1 cellular context compared by ENCODE assay signal in the genomic region with DNA sequence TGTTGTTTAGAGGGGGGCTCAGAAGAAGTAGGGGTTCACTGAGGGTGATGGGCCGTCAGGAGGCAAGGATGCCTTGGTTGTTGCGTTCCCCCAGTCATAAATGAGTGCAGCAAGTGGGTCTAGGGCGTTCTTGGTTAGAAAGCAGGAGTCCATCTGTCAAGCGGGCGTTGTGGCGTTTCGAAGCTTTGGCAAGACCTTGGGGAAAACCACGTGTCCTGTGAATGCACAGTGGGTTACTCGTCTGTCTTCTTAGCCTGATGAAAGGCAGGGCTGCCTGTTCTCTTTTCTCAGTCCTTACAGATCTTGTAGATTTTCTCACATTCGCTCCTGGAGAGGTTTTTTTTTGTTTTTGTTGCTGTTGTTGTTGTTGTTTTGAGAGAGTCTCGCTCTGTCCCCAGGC.
TF ChIP-seq lines count a peak whose summit lies in the region.

No MANE protein-coding gene starts in this region.

TF ChIP-seq in WTC11, 78 proteins besides CTCF, POLR2A, EP300 and RAD21 (continued from another document):
- TF ChIP-seq ELF4 (CRISPR knock-in tag; IDR thresholded peaks at IDR 0.05; ENCODE audit: low read depth) (no peak), MAX (CRISPR knock-in tag; IDR thresholded peaks at IDR 0.05) (no peak), MXD4 (CRISPR knock-in tag; IDR thresholded peaks at IDR 0.05; ENCODE audit: borderline replicate concordance) (no peak), RORB (CRISPR knock-in tag; IDR thresholded peaks at IDR 0.05) (no peak), ZBTB21 (CRISPR knock-in tag; IDR thresholded peaks at IDR 0.05; ENCODE audit: borderline replicate concordance) (no peak), KAT7 (CRISPR knock-in tag; IDR thresholded peaks at IDR 0.05; ENCODE audit: borderline replicate concordance) (no peak), NR3C1 (CRISPR knock-in tag; conservative IDR thresholded peaks at IDR 0.05; ENCODE audit: low read depth) (no peak), SMAD3 (CRISPR knock-in tag; IDR thresholded peaks at IDR 0.05; ENCODE audit: borderline replicate concordance) (no peak)
- TF ChIP-seq, protein P1, sequence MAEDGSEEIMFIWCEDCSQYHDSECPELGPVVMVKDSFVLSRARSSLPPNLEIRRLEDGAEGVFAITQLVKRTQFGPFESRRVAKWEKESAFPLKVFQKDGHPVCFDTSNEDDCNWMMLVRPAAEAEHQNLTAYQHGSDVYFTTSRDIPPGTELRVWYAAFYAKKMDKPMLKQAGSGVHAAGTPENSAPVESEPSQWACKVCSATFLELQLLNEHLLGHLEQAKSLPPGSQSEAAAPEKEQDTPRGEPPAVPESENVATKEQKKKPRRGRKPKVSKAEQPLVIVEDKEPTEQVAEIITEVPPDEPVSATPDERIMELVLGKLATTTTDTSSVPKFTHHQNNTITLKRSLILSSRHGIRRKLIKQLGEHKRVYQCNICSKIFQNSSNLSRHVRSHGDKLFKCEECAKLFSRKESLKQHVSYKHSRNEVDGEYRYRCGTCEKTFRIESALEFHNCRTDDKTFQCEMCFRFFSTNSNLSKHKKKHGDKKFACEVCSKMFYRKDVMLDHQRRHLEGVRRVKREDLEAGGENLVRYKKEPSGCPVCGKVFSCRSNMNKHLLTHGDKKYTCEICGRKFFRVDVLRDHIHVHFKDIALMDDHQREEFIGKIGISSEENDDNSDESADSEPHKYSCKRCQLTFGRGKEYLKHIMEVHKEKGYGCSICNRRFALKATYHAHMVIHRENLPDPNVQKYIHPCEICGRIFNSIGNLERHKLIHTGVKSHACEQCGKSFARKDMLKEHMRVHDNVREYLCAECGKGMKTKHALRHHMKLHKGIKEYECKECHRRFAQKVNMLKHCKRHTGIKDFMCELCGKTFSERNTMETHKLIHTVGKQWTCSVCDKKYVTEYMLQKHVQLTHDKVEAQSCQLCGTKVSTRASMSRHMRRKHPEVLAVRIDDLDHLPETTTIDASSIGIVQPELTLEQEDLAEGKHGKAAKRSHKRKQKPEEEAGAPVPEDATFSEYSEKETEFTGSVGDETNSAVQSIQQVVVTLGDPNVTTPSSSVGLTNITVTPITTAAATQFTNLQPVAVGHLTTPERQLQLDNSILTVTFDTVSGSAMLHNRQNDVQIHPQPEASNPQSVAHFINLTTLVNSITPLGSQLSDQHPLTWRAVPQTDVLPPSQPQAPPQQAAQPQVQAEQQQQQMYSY (CRISPR knock-in tag; IDR thresholded peaks at IDR 0.05) = no peak
- TF ChIP-seq, protein P2, sequence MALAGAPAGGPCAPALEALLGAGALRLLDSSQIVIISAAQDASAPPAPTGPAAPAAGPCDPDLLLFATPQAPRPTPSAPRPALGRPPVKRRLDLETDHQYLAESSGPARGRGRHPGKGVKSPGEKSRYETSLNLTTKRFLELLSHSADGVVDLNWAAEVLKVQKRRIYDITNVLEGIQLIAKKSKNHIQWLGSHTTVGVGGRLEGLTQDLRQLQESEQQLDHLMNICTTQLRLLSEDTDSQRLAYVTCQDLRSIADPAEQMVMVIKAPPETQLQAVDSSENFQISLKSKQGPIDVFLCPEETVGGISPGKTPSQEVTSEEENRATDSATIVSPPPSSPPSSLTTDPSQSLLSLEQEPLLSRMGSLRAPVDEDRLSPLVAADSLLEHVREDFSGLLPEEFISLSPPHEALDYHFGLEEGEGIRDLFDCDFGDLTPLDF (CRISPR knock-in tag; IDR thresholded peaks at IDR 0.05) = no peak
- TF ChIP-seq, protein P3, sequence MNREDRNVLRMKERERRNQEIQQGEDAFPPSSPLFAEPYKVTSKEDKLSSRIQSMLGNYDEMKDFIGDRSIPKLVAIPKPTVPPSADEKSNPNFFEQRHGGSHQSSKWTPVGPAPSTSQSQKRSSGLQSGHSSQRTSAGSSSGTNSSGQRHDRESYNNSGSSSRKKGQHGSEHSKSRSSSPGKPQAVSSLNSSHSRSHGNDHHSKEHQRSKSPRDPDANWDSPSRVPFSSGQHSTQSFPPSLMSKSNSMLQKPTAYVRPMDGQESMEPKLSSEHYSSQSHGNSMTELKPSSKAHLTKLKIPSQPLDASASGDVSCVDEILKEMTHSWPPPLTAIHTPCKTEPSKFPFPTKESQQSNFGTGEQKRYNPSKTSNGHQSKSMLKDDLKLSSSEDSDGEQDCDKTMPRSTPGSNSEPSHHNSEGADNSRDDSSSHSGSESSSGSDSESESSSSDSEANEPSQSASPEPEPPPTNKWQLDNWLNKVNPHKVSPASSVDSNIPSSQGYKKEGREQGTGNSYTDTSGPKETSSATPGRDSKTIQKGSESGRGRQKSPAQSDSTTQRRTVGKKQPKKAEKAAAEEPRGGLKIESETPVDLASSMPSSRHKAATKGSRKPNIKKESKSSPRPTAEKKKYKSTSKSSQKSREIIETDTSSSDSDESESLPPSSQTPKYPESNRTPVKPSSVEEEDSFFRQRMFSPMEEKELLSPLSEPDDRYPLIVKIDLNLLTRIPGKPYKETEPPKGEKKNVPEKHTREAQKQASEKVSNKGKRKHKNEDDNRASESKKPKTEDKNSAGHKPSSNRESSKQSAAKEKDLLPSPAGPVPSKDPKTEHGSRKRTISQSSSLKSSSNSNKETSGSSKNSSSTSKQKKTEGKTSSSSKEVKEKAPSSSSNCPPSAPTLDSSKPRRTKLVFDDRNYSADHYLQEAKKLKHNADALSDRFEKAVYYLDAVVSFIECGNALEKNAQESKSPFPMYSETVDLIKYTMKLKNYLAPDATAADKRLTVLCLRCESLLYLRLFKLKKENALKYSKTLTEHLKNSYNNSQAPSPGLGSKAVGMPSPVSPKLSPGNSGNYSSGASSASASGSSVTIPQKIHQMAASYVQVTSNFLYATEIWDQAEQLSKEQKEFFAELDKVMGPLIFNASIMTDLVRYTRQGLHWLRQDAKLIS (CRISPR knock-in tag; IDR thresholded peaks at IDR 0.05; ENCODE audit: borderline replicate concordance) = no peak
- TF ChIP-seq, protein P4, sequence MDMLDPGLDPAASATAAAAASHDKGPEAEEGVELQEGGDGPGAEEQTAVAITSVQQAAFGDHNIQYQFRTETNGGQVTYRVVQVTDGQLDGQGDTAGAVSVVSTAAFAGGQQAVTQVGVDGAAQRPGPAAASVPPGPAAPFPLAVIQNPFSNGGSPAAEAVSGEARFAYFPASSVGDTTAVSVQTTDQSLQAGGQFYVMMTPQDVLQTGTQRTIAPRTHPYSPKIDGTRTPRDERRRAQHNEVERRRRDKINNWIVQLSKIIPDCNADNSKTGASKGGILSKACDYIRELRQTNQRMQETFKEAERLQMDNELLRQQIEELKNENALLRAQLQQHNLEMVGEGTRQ (CRISPR knock-in tag; IDR thresholded peaks at IDR 0.05) = no peak
